ENCODE assay signal across 23 cellular contexts in genomic region chr2:77999376-77999775, GRCh38.
"Had no signal": no experiment of that assay in that cellular context is flagged by ENCODE, and none has a peak within 500 bp of the region (broad histone marks: within the 10 kb centered on the region; RNA-seq: fewer than 3 reads in every experiment).

No MANE protein-coding gene starts in this region.

- H3K4me3 ChIP-seq: MG63, PC-9 had no signal

- DNase-seq: activated B cell treated with CpG ODN at 0.5 μM for 24 hours; activated CD4-positive, alpha-beta memory T cell treated with anti-CD3 and anti-CD28 coated beads for 36 hours; activated CD4-positive, alpha-beta T cell treated with anti-CD3 and anti-CD28 coated beads for 1 hour; activated CD4-positive, alpha-beta T cell treated with anti-CD3 and anti-CD28 coated beads, Interleukin-2, amount 10 ng/mL, durations not matched to agents 7 days and 5 days; activated CD8-positive, alpha-beta memory T cell treated with anti-CD3 and anti-CD28 coated beads for 24 hours; activated effector memory CD4-positive, alpha-beta T cell treated with anti-CD3 and anti-CD28 coated beads, Interleukin-2, amount 50 U/mL, for 16 hours; activated naive CD4-positive, alpha-beta T cell treated with Interleukin-2 at 50 U/mL for 16 hours; activated naive CD8-positive, alpha-beta T cell treated with anti-CD3 and anti-CD28 coated beads for 36 hours; activated T-cell treated with anti-CD3 and anti-CD28 coated beads, Interleukin-2, amount 50 U/mL, for 4 hours; central memory CD4-positive, alpha-beta T cell; MG63; MV-4-11; NCI-H1092 treated with DMSO at 0.1 percent for 48 hours; NCI-H1417 treated with DMSO at 0.1 percent for 48 hours; NCI-H1694; NCI-H2029; NCI-H446; NCI-H524; PC-9; SHP77 treated with DMSO at 0.1 percent for 48 hours; T-helper 2 cell; T1000 had no signal

- H3K27me3 ChIP-seq: MG63 had no signal

- H3K27ac ChIP-seq: KMS-11, PC-9 had no signal

- H3K36me3 ChIP-seq: MG63 had no signal

- H3K4me1 Mint-ChIP-seq: activated B cell treated with CpG ODN at 0.5 μM for 24 hours; activated CD4-positive, alpha-beta T cell treated with anti-CD3 and anti-CD28 coated beads, Interleukin-2, amount 10 ng/mL, durations not matched to agents 7 days and 5 days; activated naive CD8-positive, alpha-beta T cell treated with anti-CD3 and anti-CD28 coated beads for 36 hours had no signal

- H3K27me3 Mint-ChIP-seq: activated B cell treated with CpG ODN at 0.5 μM for 24 hours; activated CD4-positive, alpha-beta memory T cell treated with anti-CD3 and anti-CD28 coated beads for 36 hours; activated CD4-positive, alpha-beta T cell treated with anti-CD3 and anti-CD28 coated beads, Interleukin-2, amount 10 ng/mL, durations not matched to agents 7 days and 5 days; activated naive CD8-positive, alpha-beta T cell treated with anti-CD3 and anti-CD28 coated beads for 36 hours had no signal

- H3K4me3 Mint-ChIP-seq: activated B cell treated with CpG ODN at 0.5 μM for 24 hours; activated CD4-positive, alpha-beta memory T cell treated with anti-CD3 and anti-CD28 coated beads for 36 hours; activated CD4-positive, alpha-beta T cell treated with anti-CD3 and anti-CD28 coated beads, Interleukin-2, amount 10 ng/mL, durations not matched to agents 7 days and 5 days; activated naive CD8-positive, alpha-beta T cell treated with anti-CD3 and anti-CD28 coated beads for 36 hours; activated T-cell treated with anti-CD3 and anti-CD28 coated beads, Interleukin-2, amount 50 U/mL, for 4 hours had no signal

- H3K27ac Mint-ChIP-seq: activated B cell treated with CpG ODN at 0.5 μM for 24 hours; activated CD4-positive, alpha-beta memory T cell treated with anti-CD3 and anti-CD28 coated beads for 36 hours; activated CD4-positive, alpha-beta T cell treated with anti-CD3 and anti-CD28 coated beads, Interleukin-2, amount 10 ng/mL, durations not matched to agents 7 days and 5 days; activated naive CD8-positive, alpha-beta T cell treated with anti-CD3 and anti-CD28 coated beads for 36 hours had no signal

- H3K36me3 Mint-ChIP-seq: activated CD4-positive, alpha-beta memory T cell treated with anti-CD3 and anti-CD28 coated beads for 36 hours; activated naive CD8-positive, alpha-beta T cell treated with anti-CD3 and anti-CD28 coated beads for 36 hours had no signal

- H3K9me3 Mint-ChIP-seq: activated CD4-positive, alpha-beta T cell treated with anti-CD3 and anti-CD28 coated beads, Interleukin-2, amount 10 ng/mL, durations not matched to agents 7 days and 5 days had no signal

- H3K9me3 ChIP-seq: MG63 had no signal
